Comparison of ENCODE assay signal across 10 cellular contexts in genomic region chr5:9265391-9266287, GRCh38.
A peak's percentile ranks its signal among the peaks of the same experiment; 100 is the strongest.
DNase-seq lines count a peak whose midpoint lies in the region; ATAC-seq, FAIRE-seq and TF ChIP-seq lines count a peak whose summit lies in the region.
"Had no signal": no experiment of that assay in that cellular context is flagged by ENCODE, and none has a peak within 500 bp of the region (broad histone marks: within the 10 kb centered on the region; RNA-seq: fewer than 3 reads in every experiment).

No MANE protein-coding gene starts in this region.

- H4K20me1 ChIP-seq in mammary epithelial cell (ENCODE audit: insufficient read depth, low read length), result no peaks in the 10 kb centered on the region
- no peaks in the 10 kb centered on the region for H4K20me1 ChIP-seq in keratinocyte (ENCODE audit: control insufficient read depth, extremely low read depth, insufficient read depth, low read length)

- BruUV-seq in mammary epithelial cell (replicated peaks; lab: Mats Ljungman, UMichigan), result TSS peak; percentile 29

- DNase-seq in HS-27A (ENCODE audit: low read depth) (peak; percentile 56), mammary epithelial cell (peak; percentile 93), keratinocyte (ENCODE audit: low read depth, low spot score) (peak; percentile 7), thoracic aorta (ENCODE audit: low spot score) (no peak), NCI-H1436 (lab: John Stamatoyannopoulos, UW) (no peak), NCI-H69 (lab: John Stamatoyannopoulos, UW) (no peak)
- no peak for DNase-seq in NK-92 treated with Interleukin-12 subunit alpha and Interleukin-12 subunit beta, amount 100 ng/mL, for 24 hours (lab: John Stamatoyannopoulos, UW)
- DNase-seq: activated effector memory CD4-positive, alpha-beta T cell treated with Interleukin-2 at 50 U/mL for 16 hours; SW 1271 had no signal

- no peaks in the 10 kb centered on the region for H3K27me3 ChIP-seq in mammary epithelial cell (ENCODE audit: insufficient read depth, low read length)
- no peaks in the 10 kb centered on the region for H3K27me3 ChIP-seq in keratinocyte (ENCODE audit: control insufficient read depth, extremely low read depth, insufficient read depth, low read length)
- no peaks in the 10 kb centered on the region for H3K27me3 ChIP-seq in thoracic aorta (replicated peaks; ENCODE audit: insufficient read depth)

- TF ChIP-seq CTCF in mammary epithelial cell (conservative IDR thresholded peaks at IDR 0.05 in 1 of 2, IDR thresholded peaks at IDR 0.05 in 1 of 2; ENCODE audit: extremely low read depth in 1 of 2, insufficient read depth in 1 of 2, low read depth in 1 of 2, low read length in 2 of 2), result no peak
- no peak for TF ChIP-seq CTCF in keratinocyte (optimal IDR thresholded peaks at IDR 0.05 in 1 of 3, IDR thresholded peaks at IDR 0.05 in 1 of 3, conservative IDR thresholded peaks at IDR 0.05 in 1 of 3; ENCODE audit: extremely low read depth in 1 of 3, insufficient read depth in 2 of 3, low read length in 3 of 3)
- no peak for TF ChIP-seq CTCF in thoracic aorta (IDR thresholded peaks at IDR 0.05)

- H3K27ac ChIP-seq in mammary epithelial cell (ENCODE audit: insufficient read depth, low read depth, low read length) (peak overlapping the region; percentile 89), keratinocyte (ENCODE audit: control insufficient read depth, insufficient read depth, low read length) (peak overlapping the region; percentile 22), thoracic aorta (peak overlapping the region; percentile 78 to 79)

- H2AFZ ChIP-seq in mammary epithelial cell (ENCODE audit: low read depth, low read length) (peak overlapping the region; percentile 86), keratinocyte (ENCODE audit: control insufficient read depth, low read length) (peak overlapping the region; percentile 61)

- H3K36me3 ChIP-seq in mammary epithelial cell (ENCODE audit: insufficient read depth, low read length) (no peaks in the 10 kb centered on the region), keratinocyte (ENCODE audit: control insufficient read depth in 2 of 2, extremely low read depth in 1 of 2, insufficient read depth in 2 of 2, low read length in 2 of 2) (no peaks in the 10 kb centered on the region), thoracic aorta (no peaks in the 10 kb centered on the region)

- H3K9ac ChIP-seq in mammary epithelial cell (ENCODE audit: insufficient read depth, low read length) (peak overlapping the region; percentile 74), keratinocyte (ENCODE audit: control insufficient read depth, extremely low read depth, insufficient read depth, low read length) (peak overlapping the region; percentile 4)

- peaks cover 56% of the 10 kb centered on the region for H3K4me1 ChIP-seq in mammary epithelial cell (ENCODE audit: insufficient read depth, low read length)
- H3K4me1 ChIP-seq in keratinocyte (ENCODE audit: control insufficient read depth, extremely low read depth, insufficient read depth, low read length), result peaks cover 3% of the 10 kb centered on the region
- peaks cover 0 to 17% of the 10 kb centered on the region in 2 donors for H3K4me1 ChIP-seq in thoracic aorta (ENCODE audit: control insufficient read depth in 1 of 2, low read depth in 2 of 2)

- intact Hi-C loops in mammary epithelial cell (cut with micrococcal nuclease), result loop anchor here (5.0 kb wide), 3 partner anchors 38 to 277 kb away; no protein-coding TSS in a partner anchor

- FAIRE-seq in keratinocyte (lab: Jason Lieb, UNC), result peak; percentile 57

- H3K4me2 ChIP-seq in mammary epithelial cell (ENCODE audit: insufficient read depth, low read depth, low read length) (peak overlapping the region; percentile 71), keratinocyte (ENCODE audit: control insufficient read depth, extremely low read depth, insufficient read depth, low read depth, low read length) (peak overlapping the region; percentile 7)

- no peaks in the 10 kb centered on the region for H3K9me1 ChIP-seq in keratinocyte (ENCODE audit: control insufficient read depth, extremely low read depth, insufficient read depth, low read length)

- H3K79me2 ChIP-seq in mammary epithelial cell (ENCODE audit: insufficient read depth, low read length), result no peaks in the 10 kb centered on the region
- no peaks in the 10 kb centered on the region for H3K79me2 ChIP-seq in keratinocyte (ENCODE audit: control insufficient read depth, insufficient read depth, low read length)

- CTCF ChIA-PET in mammary epithelial cell (lab: Charles Lee; ENCODE audit: low non-redundant PET), result no interaction called here

- WGBS in mammary epithelial cell (ENCODE audit: low coverage, missing lambda C conversion rate), result 3% methylated on average over 17 of the region's 17 CpGs

- dilution Hi-C loops in mammary epithelial cell (cut with HindIII; ENCODE audit: low sequenced_read_pairs) (no loop called here), keratinocyte (cut with MboI; ENCODE audit: extremely low pct_ligation_motif_present, low sequenced_read_pairs) (no loop called here)

- H3K9me3 ChIP-seq in mammary epithelial cell (replicated peaks; ENCODE audit: insufficient read depth, low read length) (no peaks in the 10 kb centered on the region), keratinocyte (ENCODE audit: control insufficient read depth, low read depth, low read length) (no peaks in the 10 kb centered on the region), thoracic aorta (no peaks in the 10 kb centered on the region)

- ATAC-seq in thoracic aorta (ENCODE audit: insufficient number of reproducible peaks, low FRiP score, low read depth), result peak; percentile 84
- no peak for ATAC-seq in GM21723 (IDR thresholded peaks at IDR 0.05; ENCODE audit: unreplicated experiment)

- H3K4me3 ChIP-seq in mammary epithelial cell (replicated peaks in 1 of 3; ENCODE audit: insufficient read depth in 1 of 3, low read depth in 2 of 3, low read length in 3 of 3) (peak overlapping the region in 1 of 3 experiments; percentile 24), keratinocyte (ENCODE audit: control insufficient read depth in 2 of 3, extremely low read depth in 1 of 3, insufficient read depth in 2 of 3, low read depth in 1 of 3, low read length in 3 of 3) (no peak overlapping the region), thoracic aorta (peak overlapping the region; percentile 56)

- in situ Hi-C loops in mammary epithelial cell (cut with MboI; ENCODE audit: low sequenced_read_pairs in 2 of 2), result loop anchor here in 1 of 2 donors (25.0 kb wide), 1 partner anchor 272 kb away; the partner anchor contains the start of gene SEMA5A

Comparison
In these comparisons a context has a peak if more than half of its experiments do, and no peak if none do; other contexts are left out.
1. DNase-seq: peak in HS-27A (single experiment), mammary epithelial cell (single experiment) and keratinocyte (single experiment); none in thoracic aorta (single experiment), NK-92 treated with Interleukin-12 subunit alpha and Interleukin-12 subunit beta, amount 100 ng/mL, for 24 hours (single experiment), NCI-H1436 (single experiment) and NCI-H69 (single experiment).
2. H3K27ac ChIP-seq: peak in every context shown above with its lines; median percentile 89 in mammary epithelial cell; 78 in thoracic aorta; 22 in keratinocyte.